1 cellular context compared by ENCODE assay signal in the genomic region with DNA sequence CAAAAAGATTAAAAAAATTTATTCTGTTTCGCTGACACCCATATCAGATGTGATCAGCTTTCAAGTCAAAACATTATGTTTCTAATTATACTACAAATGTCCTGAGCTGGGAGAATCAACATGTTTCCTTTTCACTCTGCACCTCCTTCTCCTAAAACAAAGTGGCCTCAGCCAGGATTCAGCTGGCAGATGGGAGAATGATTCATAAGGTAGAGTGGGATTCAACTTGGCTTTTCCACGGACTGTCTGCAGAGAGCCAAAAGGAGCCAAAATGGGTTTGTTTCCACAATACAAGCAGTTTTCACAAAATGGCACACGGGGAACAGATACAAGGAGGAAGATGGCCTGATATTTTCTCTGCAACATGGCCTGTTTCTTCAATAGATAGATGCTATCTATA.
TF ChIP-seq lines count a peak whose summit lies in the region.

No MANE protein-coding gene starts in this region.

TF ChIP-seq in GM23338, 12 proteins besides CTCF, POLR2A, EP300 and RAD21 (continued from another document):
- TF ChIP-seq CREB1 (CRISPR knock-in tag; IDR thresholded peaks at IDR 0.05; ENCODE audit: low read depth) (no peak), ZNF114 (CRISPR knock-in tag; IDR thresholded peaks at IDR 0.05) (no peak), ZNF331 (CRISPR knock-in tag; IDR thresholded peaks at IDR 0.05; ENCODE audit: low read depth) (no peak), EZH2 (IDR thresholded peaks at IDR 0.05; ENCODE audit: low read depth, unreplicated experiment) (no peak), STAT1 (IDR thresholded peaks at IDR 0.05; ENCODE audit: unreplicated experiment) (no peak), NANOG (IDR thresholded peaks at IDR 0.05; ENCODE audit: borderline replicate concordance) (no peak)
- TF ChIP-seq, protein P1, sequence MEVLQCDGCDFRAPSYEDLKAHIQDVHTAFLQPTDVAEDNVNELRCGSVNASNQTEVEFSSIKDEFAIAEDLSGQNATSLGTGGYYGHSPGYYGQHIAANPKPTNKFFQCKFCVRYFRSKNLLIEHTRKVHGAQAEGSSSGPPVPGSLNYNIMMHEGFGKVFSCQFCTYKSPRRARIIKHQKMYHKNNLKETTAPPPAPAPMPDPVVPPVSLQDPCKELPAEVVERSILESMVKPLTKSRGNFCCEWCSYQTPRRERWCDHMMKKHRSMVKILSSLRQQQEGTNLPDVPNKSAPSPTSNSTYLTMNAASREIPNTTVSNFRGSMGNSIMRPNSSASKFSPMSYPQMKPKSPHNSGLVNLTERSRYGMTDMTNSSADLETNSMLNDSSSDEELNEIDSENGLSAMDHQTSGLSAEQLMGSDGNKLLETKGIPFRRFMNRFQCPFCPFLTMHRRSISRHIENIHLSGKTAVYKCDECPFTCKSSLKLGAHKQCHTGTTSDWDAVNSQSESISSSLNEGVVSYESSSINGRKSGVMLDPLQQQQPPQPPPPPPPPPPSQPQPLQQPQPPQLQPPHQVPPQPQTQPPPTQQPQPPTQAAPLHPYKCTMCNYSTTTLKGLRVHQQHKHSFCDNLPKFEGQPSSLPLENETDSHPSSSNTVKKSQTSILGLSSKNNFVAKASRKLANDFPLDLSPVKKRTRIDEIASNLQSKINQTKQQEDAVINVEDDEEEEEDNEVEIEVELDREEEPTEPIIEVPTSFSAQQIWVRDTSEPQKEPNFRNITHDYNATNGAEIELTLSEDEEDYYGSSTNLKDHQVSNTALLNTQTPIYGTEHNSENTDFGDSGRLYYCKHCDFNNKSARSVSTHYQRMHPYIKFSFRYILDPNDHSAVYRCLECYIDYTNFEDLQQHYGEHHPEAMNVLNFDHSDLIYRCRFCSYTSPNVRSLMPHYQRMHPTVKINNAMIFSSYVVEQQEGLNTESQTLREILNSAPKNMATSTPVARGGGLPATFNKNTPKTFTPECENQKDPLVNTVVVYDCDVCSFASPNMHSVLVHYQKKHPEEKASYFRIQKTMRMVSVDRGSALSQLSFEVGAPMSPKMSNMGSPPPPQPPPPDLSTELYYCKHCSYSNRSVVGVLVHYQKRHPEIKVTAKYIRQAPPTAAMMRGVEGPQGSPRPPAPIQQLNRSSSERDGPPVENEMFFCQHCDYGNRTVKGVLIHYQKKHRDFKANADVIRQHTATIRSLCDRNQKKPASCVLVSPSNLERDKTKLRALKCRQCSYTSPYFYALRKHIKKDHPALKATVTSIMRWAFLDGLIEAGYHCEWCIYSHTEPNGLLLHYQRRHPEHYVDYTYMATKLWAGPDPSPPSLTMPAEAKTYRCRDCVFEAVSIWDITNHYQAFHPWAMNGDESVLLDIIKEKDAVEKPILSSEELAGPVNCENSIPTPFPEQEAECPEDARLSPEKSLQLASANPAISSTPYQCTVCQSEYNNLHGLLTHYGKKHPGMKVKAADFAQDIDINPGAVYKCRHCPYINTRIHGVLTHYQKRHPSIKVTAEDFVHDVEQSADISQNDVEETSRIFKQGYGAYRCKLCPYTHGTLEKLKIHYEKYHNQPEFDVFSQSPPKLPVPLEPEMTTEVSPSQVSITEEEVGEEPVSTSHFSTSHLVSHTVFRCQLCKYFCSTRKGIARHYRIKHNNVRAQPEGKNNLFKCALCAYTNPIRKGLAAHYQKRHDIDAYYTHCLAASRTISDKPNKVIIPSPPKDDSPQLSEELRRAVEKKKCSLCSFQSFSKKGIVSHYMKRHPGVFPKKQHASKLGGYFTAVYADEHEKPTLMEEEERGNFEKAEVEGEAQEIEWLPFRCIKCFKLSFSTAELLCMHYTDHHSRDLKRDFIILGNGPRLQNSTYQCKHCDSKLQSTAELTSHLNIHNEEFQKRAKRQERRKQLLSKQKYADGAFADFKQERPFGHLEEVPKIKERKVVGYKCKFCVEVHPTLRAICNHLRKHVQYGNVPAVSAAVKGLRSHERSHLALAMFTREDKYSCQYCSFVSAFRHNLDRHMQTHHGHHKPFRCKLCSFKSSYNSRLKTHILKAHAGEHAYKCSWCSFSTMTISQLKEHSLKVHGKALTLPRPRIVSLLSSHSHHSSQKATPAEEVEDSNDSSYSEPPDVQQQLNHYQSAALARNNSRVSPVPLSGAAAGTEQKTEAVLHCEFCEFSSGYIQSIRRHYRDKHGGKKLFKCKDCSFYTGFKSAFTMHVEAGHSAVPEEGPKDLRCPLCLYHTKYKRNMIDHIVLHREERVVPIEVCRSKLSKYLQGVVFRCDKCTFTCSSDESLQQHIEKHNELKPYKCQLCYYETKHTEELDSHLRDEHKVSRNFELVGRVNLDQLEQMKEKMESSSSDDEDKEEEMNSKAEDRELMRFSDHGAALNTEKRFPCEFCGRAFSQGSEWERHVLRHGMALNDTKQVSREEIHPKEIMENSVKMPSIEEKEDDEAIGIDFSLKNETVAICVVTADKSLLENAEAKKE (CRISPR knock-in tag; IDR thresholded peaks at IDR 0.05) = no peak
